ENCODE assay signal across 17 cellular contexts in the genomic region with DNA sequence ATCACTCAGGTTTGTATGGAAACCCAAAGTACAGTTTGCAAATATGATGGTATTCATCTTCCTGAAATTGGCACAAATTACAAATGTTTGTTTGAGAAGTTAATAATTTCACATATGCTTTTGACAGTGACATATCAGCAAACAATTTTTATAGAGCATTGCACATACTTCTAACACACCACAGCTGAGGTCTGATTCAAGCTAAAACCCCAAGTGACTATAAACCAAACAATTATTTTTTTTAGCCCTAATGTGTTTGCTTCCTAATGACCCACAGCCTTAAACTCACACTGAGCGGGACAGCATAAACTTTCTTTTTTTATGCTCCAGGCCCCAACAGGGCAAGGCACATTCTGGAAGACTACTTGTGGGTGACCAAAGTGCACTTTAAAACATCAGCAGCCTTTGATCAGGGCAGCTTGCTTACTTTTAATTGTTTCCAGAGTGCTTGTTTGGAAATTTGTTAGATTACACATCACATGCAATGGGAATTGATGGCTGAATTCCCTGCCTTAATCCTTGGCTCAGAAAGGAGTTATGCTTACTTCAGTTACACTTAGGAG.
A peak's percentile ranks its signal among the peaks of the same experiment; 100 is the strongest.
DNase-seq lines count a peak whose midpoint lies in the region; ATAC-seq and TF ChIP-seq lines count a peak whose summit lies in the region.
"Had no signal": no experiment of that assay in that cellular context is flagged by ENCODE, and none has a peak within 500 bp of the region (broad histone marks: within the 10 kb centered on the region; RNA-seq: fewer than 3 reads in every experiment).

No MANE protein-coding gene starts in this region.

- no peak overlapping the region for H3K14ac ChIP-seq in neuronal stem cell (ENCODE audit: low read length)

- no peaks in the 10 kb centered on the region for H3K27me3 Mint-ChIP-seq in T-helper 2 cell treated with Interferon-gamma antibody and Interleukin-4, amounts not matched to agents 5 μg/mL and 100 μg/mL, for 36 hours (ENCODE audit: low read depth)
- H3K27me3 Mint-ChIP-seq: activated naive CD4-positive, alpha-beta T cell treated with anti-CD3 and anti-CD28 coated beads, Interleukin-2, amount 50 U/mL, for 24 hours had no signal

- H3K4me1 ChIP-seq in neuronal stem cell (ENCODE audit: control insufficient read depth in 2 of 2, insufficient read depth in 1 of 2, low read depth in 1 of 2, low read length in 2 of 2), result no peaks in the 10 kb centered on the region
- H3K4me1 ChIP-seq: BLaER1, psoas muscle had no signal

- H2BK5ac ChIP-seq in neuronal stem cell (ENCODE audit: low read length), result no peak overlapping the region

- no peaks in the 10 kb centered on the region for H3K27me3 ChIP-seq in BJ (ENCODE audit: control insufficient read depth, insufficient read depth, low read length)
- no peaks in the 10 kb centered on the region for H3K27me3 ChIP-seq in neuronal stem cell (ENCODE audit: control insufficient read depth in 3 of 3, insufficient read depth in 3 of 3, low read depth in 1 of 3, low read length in 3 of 3)
- H3K27me3 ChIP-seq: BLaER1 had no signal

- no peaks in the 10 kb centered on the region for H3K4me1 Mint-ChIP-seq in T-helper 2 cell treated with Interferon-gamma antibody and Interleukin-4, amounts not matched to agents 5 μg/mL and 100 μg/mL, for 36 hours (ENCODE audit: low read depth)
- H3K4me1 Mint-ChIP-seq: activated naive CD4-positive, alpha-beta T cell treated with anti-CD3 and anti-CD28 coated beads, Interleukin-2, amount 50 U/mL, for 24 hours; stimulated activated effector memory CD8-positive, alpha-beta T cell treated with anti-CD3 and anti-CD28 coated beads, Interleukin-12 subunit alpha, Interleukin-12 subunit beta, amount 100 ng/mL, for 72 hours had no signal

- no peak overlapping the region for H3K27ac Mint-ChIP-seq in T-helper 2 cell treated with Interferon-gamma antibody and Interleukin-4, amounts not matched to agents 5 μg/mL and 100 μg/mL, for 36 hours
- H3K27ac Mint-ChIP-seq: activated naive CD4-positive, alpha-beta T cell treated with anti-CD3 and anti-CD28 coated beads, Interleukin-2, amount 50 U/mL, for 24 hours; stimulated activated effector memory CD8-positive, alpha-beta T cell treated with anti-CD3 and anti-CD28 coated beads, Interleukin-12 subunit alpha, Interleukin-12 subunit beta, amount 100 ng/mL, for 72 hours had no signal

- H3K79me1 ChIP-seq in neuronal stem cell (ENCODE audit: low read depth, low read length), result no peaks in the 10 kb centered on the region

- peak overlapping the region; percentile 28 for H2AFZ ChIP-seq in neuronal stem cell (ENCODE audit: low read length)

- H3K27ac ChIP-seq in neuronal stem cell (replicated peaks; ENCODE audit: low read length), result no peak overlapping the region
- H3K27ac ChIP-seq: BLaER1, psoas muscle, SK-N-MC had no signal

- no peak overlapping the region for H4K8ac ChIP-seq in neuronal stem cell (ENCODE audit: low read depth, low read length)

- H3K4me2 ChIP-seq in neuronal stem cell (ENCODE audit: insufficient read depth, low read length, poor library complexity, severe bottlenecking), result no peak overlapping the region
- H3K4me2 ChIP-seq: BLaER1 had no signal

- H2BK12ac ChIP-seq in neuronal stem cell (ENCODE audit: low read length), result no peak overlapping the region

- H3K4me3 ChIP-seq in BJ (ENCODE audit: low read depth, low read length) (no peak overlapping the region), neuronal stem cell (ENCODE audit: low read length in 2 of 2) (no peak overlapping the region)
- H3K4me3 ChIP-seq: BLaER1, psoas muscle, SK-N-MC had no signal

- no peak for ATAC-seq in GM18505 (IDR thresholded peaks at IDR 0.05; ENCODE audit: unreplicated experiment)
- ATAC-seq: esophagus mucosa; stimulated activated effector memory CD8-positive, alpha-beta T cell treated with anti-CD3 and anti-CD28 coated beads, Interleukin-12 subunit alpha, Interleukin-12 subunit beta, amount 100 ng/mL, for 72 hours had no signal

- H2AK5ac ChIP-seq in neuronal stem cell (ENCODE audit: low read depth, low read length), result no peak overlapping the region

- H3K9me3 Mint-ChIP-seq in T-helper 2 cell treated with Interferon-gamma antibody and Interleukin-4, amounts not matched to agents 5 μg/mL and 100 μg/mL, for 36 hours, result peaks cover 29% of the 10 kb centered on the region

- POLR2A ChIA-PET in BJ (lab: Charles Lee), result no interaction called here

- DNase-seq in BJ (ENCODE audit: low read depth) (peak; percentile 74), M059J (ENCODE audit: low read depth) (peak; percentile 83), fibroblast of the conjunctiva (ENCODE audit: low read depth) (peak; percentile 14), neuronal stem cell (ENCODE audit: low spot score) (no peak), germinal center (ENCODE audit: low spot score) (no peak), posterior cingulate gyrus (no peak)
- DNase-seq in T-helper 2 cell treated with Interferon-gamma antibody and Interleukin-4, amounts not matched to agents 5 μg/mL and 100 μg/mL, for 36 hours (ENCODE audit: low spot score), result no peak
- DNase-seq: DMS79 treated with DMSO at 0.1 percent for 48 hours; NCI-H2029; stimulated activated CD4-positive, alpha-beta T cell treated with anti-CD3 and anti-CD28 coated beads, Interleukin-2, amount 100 ng/mL, for 48 hours had no signal

- no peak overlapping the region for H2BK15ac ChIP-seq in neuronal stem cell (ENCODE audit: low read length)

- no peaks in the 10 kb centered on the region for H3K9me3 ChIP-seq in neuronal stem cell (replicated peaks in 1 of 2; ENCODE audit: control insufficient read depth in 2 of 2, insufficient read depth in 1 of 2, low read depth in 1 of 2, low read length in 2 of 2)
- H3K9me3 ChIP-seq: BLaER1, psoas muscle had no signal

- intact Hi-C loops in posterior cingulate gyrus (cut with DNase I), result no loop called here

- H4K91ac ChIP-seq in neuronal stem cell (ENCODE audit: low read depth, low read length, poor library complexity), result no peak overlapping the region

- CTCF ChIA-PET in BJ (lab: Yijun Ruan, JAX), result interaction anchor here (0.5 to 1.4 kb wide), 3 partner anchors 13 to 574 kb away, joined by 4 to 5 read pairs (median 4); no protein-coding TSS in a partner anchor

- no peak overlapping the region for H2BK120ac ChIP-seq in neuronal stem cell (ENCODE audit: low read depth, low read length)

- no CpG with 5 or more reads among the region's 1 CpG for WGBS in neuronal stem cell (ENCODE audit: extremely low coverage in 2 of 2, insufficient read length in 2 of 2, insufficient replicate concordance in 1 of 2), 2 donors

- H3K4ac ChIP-seq in neuronal stem cell (ENCODE audit: low read length), result no peak overlapping the region

- no peak overlapping the region for H3K23ac ChIP-seq in neuronal stem cell (ENCODE audit: low read depth, low read length, poor library complexity)

- no peak overlapping the region for H3K18ac ChIP-seq in neuronal stem cell (ENCODE audit: low read length)

- H3K36me3 ChIP-seq in BJ (ENCODE audit: control insufficient read depth, insufficient read depth, low read length) (no peaks in the 10 kb centered on the region), neuronal stem cell (replicated peaks in 1 of 2; ENCODE audit: control insufficient read depth in 2 of 2, insufficient read depth in 2 of 2, low read length in 2 of 2) (no peaks in the 10 kb centered on the region)
- H3K36me3 ChIP-seq: BLaER1 had no signal

- no peak for TF ChIP-seq POLR2A in GM18505 (IDR thresholded peaks at IDR 0.05; ENCODE audit: borderline replicate concordance, extremely low read depth, insufficient read depth, insufficient read length)

- TF ChIP-seq CTCF in BJ (IDR thresholded peaks at IDR 0.05; ENCODE audit: insufficient read depth, low read depth, low read length), result no peak

- H3K4me3 Mint-ChIP-seq in T-helper 2 cell treated with Interferon-gamma antibody and Interleukin-4, amounts not matched to agents 5 μg/mL and 100 μg/mL, for 36 hours, result no peak overlapping the region
- H3K4me3 Mint-ChIP-seq: activated naive CD4-positive, alpha-beta T cell treated with anti-CD3 and anti-CD28 coated beads, Interleukin-2, amount 50 U/mL, for 24 hours; stimulated activated effector memory CD8-positive, alpha-beta T cell treated with anti-CD3 and anti-CD28 coated beads, Interleukin-12 subunit alpha, Interleukin-12 subunit beta, amount 100 ng/mL, for 72 hours had no signal

- H3K36me3 Mint-ChIP-seq in T-helper 2 cell treated with Interferon-gamma antibody and Interleukin-4, amounts not matched to agents 5 μg/mL and 100 μg/mL, for 36 hours (ENCODE audit: low read depth), result no peaks in the 10 kb centered on the region
- H3K36me3 Mint-ChIP-seq: activated naive CD4-positive, alpha-beta T cell treated with anti-CD3 and anti-CD28 coated beads, Interleukin-2, amount 50 U/mL, for 24 hours; stimulated activated effector memory CD8-positive, alpha-beta T cell treated with anti-CD3 and anti-CD28 coated beads, Interleukin-12 subunit alpha, Interleukin-12 subunit beta, amount 100 ng/mL, for 72 hours had no signal

- no peak overlapping the region for H3K9ac ChIP-seq in neuronal stem cell (ENCODE audit: low read depth, low read length, poor library complexity)
- H3K9ac ChIP-seq: BLaER1 had no signal

Comparison
In these comparisons a context has a peak if more than half of its experiments do, and no peak if none do; other contexts are left out.
1. DNase-seq: peak in BJ (single experiment), M059J (single experiment) and fibroblast of the conjunctiva (single experiment); none in neuronal stem cell (single experiment), germinal center (single experiment), T-helper 2 cell treated with Interferon-gamma antibody and Interleukin-4, amounts not matched to agents 5 μg/mL and 100 μg/mL, for 36 hours (single experiment) and posterior cingulate gyrus (0 of 10).